ENCODE assay signal across 14 cellular contexts in genomic region chr22:19040581-19041402, GRCh38.
"Had no signal": no experiment of that assay in that cellular context is flagged by ENCODE, and none has a peak within 500 bp of the region (broad histone marks: within the 10 kb centered on the region; RNA-seq: fewer than 3 reads in every experiment).

No MANE protein-coding gene starts in this region.

- H3K4me2 ChIP-seq: hepatocyte had no signal

- H3K4me3 Mint-ChIP-seq: nephron progenitor cell; T-helper 1 cell treated with Interleukin-12 subunit alpha and Interleukin-12 subunit beta and Interleukin-4 antibody, amounts not matched to agents 30 μg/mL and 1 μg/mL, for 36 hours had no signal

- H3K4me1 Mint-ChIP-seq: nephron progenitor cell had no signal

- H3K4me1 ChIP-seq: gastrocnemius medialis, tibial nerve had no signal

- H3K9me3 Mint-ChIP-seq: nephron progenitor cell; T-helper 1 cell treated with Interleukin-12 subunit alpha and Interleukin-12 subunit beta and Interleukin-4 antibody, amounts not matched to agents 30 μg/mL and 1 μg/mL, for 36 hours had no signal

- H3K4me3 ChIP-seq: gastrocnemius medialis, hepatocyte, ovary, skin epidermis, tibial nerve had no signal

- H3K27ac Mint-ChIP-seq: nephron progenitor cell; T-helper 1 cell treated with Interleukin-12 subunit alpha and Interleukin-12 subunit beta and Interleukin-4 antibody, amounts not matched to agents 30 μg/mL and 1 μg/mL, for 36 hours had no signal

- H3K36me3 ChIP-seq: ovary had no signal

- DNase-seq: activated CD4-positive, alpha-beta T cell treated with anti-CD3 and anti-CD28 coated beads, Interleukin-2, amount 50 U/mL, for 1 hour; activated CD4-positive, CD25-positive, alpha-beta regulatory T cell; caudate nucleus; cortex of kidney; effector CD8-positive, alpha-beta T cell; kidney glomerular epithelial cell; nephron progenitor cell; SHP77 treated with DMSO at 0.1 percent for 48 hours had no signal

- H3K27me3 ChIP-seq: gastrocnemius medialis, hepatocyte, ovary, tibial nerve had no signal

- H3K79me2 ChIP-seq: hepatocyte had no signal

- H3K9me3 ChIP-seq: gastrocnemius medialis, ovary, tibial nerve had no signal

- H2AFZ ChIP-seq: hepatocyte had no signal

- H3K27ac ChIP-seq: gastrocnemius medialis, hepatocyte, ovary, skin epidermis, tibial nerve had no signal
